ENCODE assay signal across 8 cellular contexts in the genomic region with DNA sequence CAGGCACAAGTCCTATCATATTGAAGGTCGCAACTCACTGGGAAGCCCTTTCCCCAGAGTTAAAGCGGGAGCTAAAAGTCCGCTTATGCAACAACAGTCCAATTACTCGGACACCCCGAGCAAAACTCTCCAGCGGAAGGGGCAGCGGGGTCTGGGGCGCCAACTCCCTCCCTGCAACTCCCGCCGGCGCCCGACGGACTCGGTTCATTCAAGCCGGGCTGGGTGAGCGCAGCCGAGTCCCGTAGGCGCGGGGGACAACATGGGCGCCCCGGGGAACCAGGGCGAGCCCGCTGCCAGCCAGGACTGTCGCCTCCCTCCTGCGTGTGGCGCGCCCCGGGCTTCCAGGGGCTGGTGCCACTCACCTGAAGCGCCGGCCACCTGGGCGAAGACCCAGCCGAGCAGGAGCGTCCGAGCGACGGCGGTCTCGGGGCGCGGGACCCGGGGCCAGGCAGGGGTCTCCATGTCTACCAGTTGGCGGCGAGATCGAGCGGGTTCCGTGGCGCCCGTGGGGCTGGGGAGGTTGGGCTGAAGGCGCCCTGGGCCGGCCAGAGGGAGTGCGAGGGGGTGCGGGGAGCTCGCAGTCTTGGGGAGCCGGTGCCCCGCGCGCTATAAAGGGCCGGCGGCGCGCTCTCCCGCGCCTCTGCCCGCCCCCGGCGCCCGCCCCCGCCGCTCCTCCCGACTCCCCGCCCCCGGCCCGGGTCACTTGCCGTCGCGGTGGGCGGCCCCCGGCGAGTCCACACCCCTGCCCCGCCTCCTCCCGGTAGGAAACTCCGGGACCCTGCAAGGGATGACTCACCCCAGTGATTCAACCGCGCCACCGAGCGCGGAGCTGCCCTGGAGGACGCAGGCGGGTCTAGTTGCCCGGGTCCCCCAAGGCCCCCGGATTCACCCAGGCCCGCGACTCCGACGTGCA. TPM values are rescaled to one million over a fixed set of nuclear protein-coding genes. Genes with fewer than 3 reads are reported as not detected.
DNase-seq lines count a peak whose midpoint lies in the region; ATAC-seq, FAIRE-seq and TF ChIP-seq lines count a peak whose summit lies in the region.

A gene (minus strand): TSS at position 585 of the 913 bp plus-strand sequence. CDS start 123 bp downstream, at position 462.

- H3K27me3 Mint-ChIP-seq in WTC11 (ENCODE audit: low read depth) = peaks cover 34% of the 10 kb centered on the region

- H3K9me3 ChIP-seq in HAP-1 (no peaks in the 10 kb centered on the region), kidney (ENCODE audit: control insufficient read depth in 1 of 2, low read length in 2 of 2) (no peaks in the 10 kb centered on the region)

- peak; percentile 88 for ATAC-seq in WTC11

- H3K36me3 Mint-ChIP-seq in WTC11 = peaks cover 7% of the 10 kb centered on the region; the same call in 1 of the 2 replicates

- TF ChIP-seq CTCF in NB4 (IDR thresholded peaks at IDR 0.05; ENCODE audit: low read depth, low read length) (no peak), WTC11 (IDR thresholded peaks at IDR 0.05) (no peak), kidney (IDR thresholded peaks at IDR 0.05; ENCODE audit: borderline replicate concordance, extremely low read depth, insufficient read depth) (no peak)

- POLR2A ChIA-PET in WTC11 (lab: Charles Lee) = interaction anchor here (1.0 to 1.6 kb wide), 4 partner anchors 57 to 278 kb away, joined by 3 read pairs; no protein-coding TSS in a partner anchor

- peak within 1 kb of the TSS; percentile 89 for H3K4me3 Mint-ChIP-seq in WTC11

- H3K36me3 ChIP-seq in HAP-1 (replicated peaks) (peaks cover 8% of the 10 kb centered on the region), kidney (ENCODE audit: control insufficient read depth in 1 of 2, insufficient read depth in 2 of 2, low read length in 2 of 2) (no peaks in the 10 kb centered on the region)

- H3K4me3 ChIP-seq in HAP-1 = peak within 1 kb of the TSS; percentile 87
- H3K4me3 ChIP-seq in NB4 (ENCODE audit: low read depth, low read length) = peak within 1 kb of the TSS; percentile 96
- peak within 1 kb of the TSS; percentile 70 to 76 for H3K4me3 ChIP-seq in kidney (ENCODE audit: low read length in 2 of 2)

- peaks cover 51% of the 10 kb centered on the region for H3K4me1 Mint-ChIP-seq in WTC11

- no peaks in the 10 kb centered on the region for H3K9me3 Mint-ChIP-seq in WTC11

- in situ Hi-C loops in HAP-1 (cut with MboI; ENCODE audit: low sequenced_read_pairs) = no loop called here

- no peak for FAIRE-seq in kidney (lab: Jason Lieb, UNC)

- peak within 1 kb of the TSS; percentile 63 to 82 for H3K27ac ChIP-seq in kidney (ENCODE audit: low read depth in 2 of 2, low read length in 2 of 2)

- H3K4me1 ChIP-seq in HAP-1 = peaks cover 32% of the 10 kb centered on the region
- H3K4me1 ChIP-seq in kidney (ENCODE audit: control insufficient read depth in 1 of 2, insufficient read depth in 1 of 2, low read depth in 1 of 2, low read length in 2 of 2) = no peaks in the 10 kb centered on the region

- H3K9ac ChIP-seq in kidney (ENCODE audit: low read length in 2 of 2) = peak within 1 kb of the TSS; percentile 64 to 77

- CTCF ChIA-PET in WTC11 (lab: Charles Lee) = interaction anchor here (0.6 to 2.0 kb wide), 6 partner anchors 11 to 177 kb away, joined by 3 to 6 read pairs (median 4); no protein-coding TSS in a partner anchor

- H3K27ac Mint-ChIP-seq in WTC11 = peak within 1 kb of the TSS; percentile 69; the same call in 1 of the 2 replicates

- H3K27me3 ChIP-seq in HAP-1 (ENCODE audit: low read depth) = no peaks in the 10 kb centered on the region

- DNase-seq in GDM1 (lab: John Stamatoyannopoulos, UW) (peak; percentile 71), HAP-1 (ENCODE audit: low spot score in 2 of 2) (peak; percentile 78 to 94), NB4 (ENCODE audit: low read depth) (peak; percentile 94), WTC11 (ENCODE audit: low spot score) (peak; percentile 88), kidney (peak; percentile 96), superior temporal gyrus (ENCODE audit: extremely low spot score) (no peak)
- peak; percentile 1 for DNase-seq in central memory CD4-positive, alpha-beta T cell
- DNase-seq in stimulated activated CD4-positive, alpha-beta T cell treated with anti-CD3 and anti-CD28 coated beads, Interleukin-12 subunit alpha, Interleukin-12 subunit beta, amount 100 ng/mL, for 24 hours (ENCODE audit: low read depth in 2 of 2) = peak; percentile 56 to 77

- TF ChIP-seq POLR2A in NB4 (IDR thresholded peaks at IDR 0.05; ENCODE audit: extremely low read depth, insufficient read length) = peak; percentile 79

- intact Hi-C loops in kidney (cut with DNase I) = no loop called here

TF ChIP-seq in WTC11, 78 proteins besides CTCF, POLR2A, EP300 and RAD21 (continues in another document):
- TF ChIP-seq, protein P1, sequence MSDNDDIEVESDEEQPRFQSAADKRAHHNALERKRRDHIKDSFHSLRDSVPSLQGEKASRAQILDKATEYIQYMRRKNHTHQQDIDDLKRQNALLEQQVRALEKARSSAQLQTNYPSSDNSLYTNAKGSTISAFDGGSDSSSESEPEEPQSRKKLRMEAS (CRISPR knock-in tag; IDR thresholded peaks at IDR 0.05) = no peak; the same call in 1 of the 2 replicates
- TF ChIP-seq NR2C2 (CRISPR knock-in tag; IDR thresholded peaks at IDR 0.05) = no peak
- TF ChIP-seq, protein P2, sequence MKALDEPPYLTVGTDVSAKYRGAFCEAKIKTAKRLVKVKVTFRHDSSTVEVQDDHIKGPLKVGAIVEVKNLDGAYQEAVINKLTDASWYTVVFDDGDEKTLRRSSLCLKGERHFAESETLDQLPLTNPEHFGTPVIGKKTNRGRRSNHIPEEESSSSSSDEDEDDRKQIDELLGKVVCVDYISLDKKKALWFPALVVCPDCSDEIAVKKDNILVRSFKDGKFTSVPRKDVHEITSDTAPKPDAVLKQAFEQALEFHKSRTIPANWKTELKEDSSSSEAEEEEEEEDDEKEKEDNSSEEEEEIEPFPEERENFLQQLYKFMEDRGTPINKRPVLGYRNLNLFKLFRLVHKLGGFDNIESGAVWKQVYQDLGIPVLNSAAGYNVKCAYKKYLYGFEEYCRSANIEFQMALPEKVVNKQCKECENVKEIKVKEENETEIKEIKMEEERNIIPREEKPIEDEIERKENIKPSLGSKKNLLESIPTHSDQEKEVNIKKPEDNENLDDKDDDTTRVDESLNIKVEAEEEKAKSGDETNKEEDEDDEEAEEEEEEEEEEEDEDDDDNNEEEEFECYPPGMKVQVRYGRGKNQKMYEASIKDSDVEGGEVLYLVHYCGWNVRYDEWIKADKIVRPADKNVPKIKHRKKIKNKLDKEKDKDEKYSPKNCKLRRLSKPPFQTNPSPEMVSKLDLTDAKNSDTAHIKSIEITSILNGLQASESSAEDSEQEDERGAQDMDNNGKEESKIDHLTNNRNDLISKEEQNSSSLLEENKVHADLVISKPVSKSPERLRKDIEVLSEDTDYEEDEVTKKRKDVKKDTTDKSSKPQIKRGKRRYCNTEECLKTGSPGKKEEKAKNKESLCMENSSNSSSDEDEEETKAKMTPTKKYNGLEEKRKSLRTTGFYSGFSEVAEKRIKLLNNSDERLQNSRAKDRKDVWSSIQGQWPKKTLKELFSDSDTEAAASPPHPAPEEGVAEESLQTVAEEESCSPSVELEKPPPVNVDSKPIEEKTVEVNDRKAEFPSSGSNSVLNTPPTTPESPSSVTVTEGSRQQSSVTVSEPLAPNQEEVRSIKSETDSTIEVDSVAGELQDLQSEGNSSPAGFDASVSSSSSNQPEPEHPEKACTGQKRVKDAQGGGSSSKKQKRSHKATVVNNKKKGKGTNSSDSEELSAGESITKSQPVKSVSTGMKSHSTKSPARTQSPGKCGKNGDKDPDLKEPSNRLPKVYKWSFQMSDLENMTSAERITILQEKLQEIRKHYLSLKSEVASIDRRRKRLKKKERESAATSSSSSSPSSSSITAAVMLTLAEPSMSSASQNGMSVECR (CRISPR knock-in tag; IDR thresholded peaks at IDR 0.05; ENCODE audit: borderline replicate concordance) = 0 out of 2 replicates have a peak, but pooled peaks have one; percentile 57
- no peak for TF ChIP-seq ELF4 (CRISPR knock-in tag; IDR thresholded peaks at IDR 0.05; ENCODE audit: low read depth)
- TF ChIP-seq ESRRA (CRISPR knock-in tag; IDR thresholded peaks at IDR 0.05; ENCODE audit: borderline replicate concordance) = no peak
- TF ChIP-seq ZNF121 (CRISPR knock-in tag; IDR thresholded peaks at IDR 0.05) = no peak
- no peak for TF ChIP-seq TP53 (CRISPR knock-in tag; IDR thresholded peaks at IDR 0.05)
- TF ChIP-seq, protein P3, sequence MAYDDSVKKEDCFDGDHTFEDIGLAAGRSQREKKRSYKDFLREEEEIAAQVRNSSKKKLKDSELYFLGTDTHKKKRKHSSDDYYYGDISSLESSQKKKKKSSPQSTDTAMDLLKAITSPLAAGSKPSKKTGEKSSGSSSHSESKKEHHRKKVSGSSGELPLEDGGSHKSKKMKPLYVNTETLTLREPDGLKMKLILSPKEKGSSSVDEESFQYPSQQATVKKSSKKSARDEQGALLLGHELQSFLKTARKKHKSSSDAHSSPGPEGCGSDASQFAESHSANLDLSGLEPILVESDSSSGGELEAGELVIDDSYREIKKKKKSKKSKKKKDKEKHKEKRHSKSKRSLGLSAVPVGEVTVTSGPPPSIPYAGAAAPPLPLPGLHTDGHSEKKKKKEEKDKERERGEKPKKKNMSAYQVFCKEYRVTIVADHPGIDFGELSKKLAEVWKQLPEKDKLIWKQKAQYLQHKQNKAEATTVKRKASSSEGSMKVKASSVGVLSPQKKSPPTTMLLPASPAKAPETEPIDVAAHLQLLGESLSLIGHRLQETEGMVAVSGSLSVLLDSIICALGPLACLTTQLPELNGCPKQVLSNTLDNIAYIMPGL (CRISPR knock-in tag; IDR thresholded peaks at IDR 0.05) = peak; percentile 86
- TF ChIP-seq FOXK1 (CRISPR knock-in tag; IDR thresholded peaks at IDR 0.05) = no peak
- TF ChIP-seq, protein P4, sequence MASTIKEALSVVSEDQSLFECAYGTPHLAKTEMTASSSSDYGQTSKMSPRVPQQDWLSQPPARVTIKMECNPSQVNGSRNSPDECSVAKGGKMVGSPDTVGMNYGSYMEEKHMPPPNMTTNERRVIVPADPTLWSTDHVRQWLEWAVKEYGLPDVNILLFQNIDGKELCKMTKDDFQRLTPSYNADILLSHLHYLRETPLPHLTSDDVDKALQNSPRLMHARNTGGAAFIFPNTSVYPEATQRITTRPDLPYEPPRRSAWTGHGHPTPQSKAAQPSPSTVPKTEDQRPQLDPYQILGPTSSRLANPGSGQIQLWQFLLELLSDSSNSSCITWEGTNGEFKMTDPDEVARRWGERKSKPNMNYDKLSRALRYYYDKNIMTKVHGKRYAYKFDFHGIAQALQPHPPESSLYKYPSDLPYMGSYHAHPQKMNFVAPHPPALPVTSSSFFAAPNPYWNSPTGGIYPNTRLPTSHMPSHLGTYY (CRISPR knock-in tag; IDR thresholded peaks at IDR 0.05) = no peak
- TF ChIP-seq MYBL2 (CRISPR knock-in tag; IDR thresholded peaks at IDR 0.05) = peak; percentile 62; the same call in 1 of the 2 replicates
- peak; percentile 68 for TF ChIP-seq ETV6 (CRISPR knock-in tag; IDR thresholded peaks at IDR 0.05)
- no peak; the same call in 1 of the 2 replicates for TF ChIP-seq CREM (CRISPR knock-in tag; IDR thresholded peaks at IDR 0.05)

RNA-seq across cellular contexts. Expression of the gene that starts here (rescaled TPM):
- total RNA-seq in WTC11 (2021) (7.5 to 7.8 TPM (median 7.6 TPM) in 3 replicates), kidney (8.8 TPM)
- polyA plus RNA-seq in kidney (ENCODE audit: insufficient read depth, low read depth, low replicate concordance) = 19.0 TPM
